In the genomic region with DNA sequence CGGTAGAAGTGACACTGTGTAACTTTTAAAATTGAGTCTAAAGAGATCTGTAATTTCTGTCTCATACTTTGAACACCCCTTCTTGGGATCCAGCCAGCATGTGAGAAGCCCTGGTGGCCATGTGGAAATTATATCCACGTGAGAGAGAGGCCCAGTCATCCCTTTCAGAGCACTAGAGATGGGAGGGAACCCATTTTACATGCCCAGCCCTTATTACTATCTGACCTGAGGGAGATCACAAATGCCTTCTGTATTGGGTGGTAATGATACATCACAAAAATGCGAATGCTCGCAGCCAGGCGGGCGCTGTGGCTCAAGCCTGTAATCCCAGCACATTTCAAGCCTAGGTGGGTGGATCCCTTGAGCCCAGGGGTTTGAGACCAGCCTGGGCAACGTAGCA, we compare ENCODE assay signal across 12 cellular contexts. TPM values are rescaled to one million over a fixed set of nuclear protein-coding genes. Genes with fewer than 3 reads are reported as not detected.
DNase-seq lines count a peak whose midpoint lies in the region; ATAC-seq and TF ChIP-seq lines count a peak whose summit lies in the region.
"Had no signal": no experiment of that assay in that cellular context is flagged by ENCODE, and none has a peak within 500 bp of the region (broad histone marks: within the 10 kb centered on the region; RNA-seq: fewer than 3 reads in every experiment).

No MANE protein-coding gene starts in this region.

- H2AFZ ChIP-seq in ACC112 (ENCODE audit: low read length, unreplicated experiment), result peak overlapping the region; percentile 52

- TF ChIP-seq CTCF in chondrocyte (IDR thresholded peaks at IDR 0.05), result no peak
- TF ChIP-seq CTCF in mesothelial cell of epicardium (IDR thresholded peaks at IDR 0.05; ENCODE audit: unreplicated experiment), result no peak
- TF ChIP-seq CTCF in CD4-positive, alpha-beta T cell (IDR thresholded peaks at IDR 0.05), result no peak

- H3K4me3 Mint-ChIP-seq in chondrocyte (ENCODE audit: unreplicated experiment), result no peak overlapping the region
- H3K4me3 Mint-ChIP-seq in mesothelial cell of epicardium, result no peak overlapping the region
- H3K4me3 Mint-ChIP-seq in CD4-positive, alpha-beta T cell, result no peak overlapping the region
- H3K4me3 Mint-ChIP-seq: activated CD4-positive, alpha-beta T cell treated with anti-CD3 and anti-CD28 coated beads, Interleukin-2, amount 10 ng/mL, durations not matched to agents 24 days and 14 days; natural killer cell treated with Interleukin-12 subunit alpha and Interleukin-12 subunit beta and Interleukin-15 and Interleukin-18, amount 100 ng/mL, for 72 hours had no signal

- no peaks in the 10 kb centered on the region for H3K36me3 ChIP-seq in ACC112 (ENCODE audit: insufficient read depth, low read length)
- no peaks in the 10 kb centered on the region for H3K36me3 ChIP-seq in HUES6 (ENCODE audit: control insufficient read depth, insufficient read depth, low read length)

- H3K9me3 ChIP-seq in HUES6 (ENCODE audit: control insufficient read depth, insufficient read depth, low read depth, low read length), result no peaks in the 10 kb centered on the region
- H3K9me3 ChIP-seq in CD4-positive, alpha-beta T cell (ENCODE audit: control insufficient read depth, low read length), result no peaks in the 10 kb centered on the region

- H3K9me3 Mint-ChIP-seq in chondrocyte (ENCODE audit: low read depth) (no peaks in the 10 kb centered on the region), mesothelial cell of epicardium (no peaks in the 10 kb centered on the region)
- H3K9me3 Mint-ChIP-seq in CD4-positive, alpha-beta T cell, result no peaks in the 10 kb centered on the region
- H3K9me3 Mint-ChIP-seq: activated CD4-positive, alpha-beta T cell treated with anti-CD3 and anti-CD28 coated beads, Interleukin-2, amount 10 ng/mL, durations not matched to agents 24 days and 14 days; natural killer cell treated with Interleukin-12 subunit alpha and Interleukin-12 subunit beta and Interleukin-15 and Interleukin-18, amount 100 ng/mL, for 72 hours had no signal

- no peaks in the 10 kb centered on the region for H3K27me3 Mint-ChIP-seq in chondrocyte (ENCODE audit: low read depth)
- no peaks in the 10 kb centered on the region for H3K27me3 Mint-ChIP-seq in mesothelial cell of epicardium (ENCODE audit: low read depth)
- no peaks in the 10 kb centered on the region for H3K27me3 Mint-ChIP-seq in CD4-positive, alpha-beta T cell
- H3K27me3 Mint-ChIP-seq: activated CD4-positive, alpha-beta T cell treated with anti-CD3 and anti-CD28 coated beads, Interleukin-2, amount 10 ng/mL, durations not matched to agents 24 days and 14 days; natural killer cell treated with Interleukin-12 subunit alpha and Interleukin-12 subunit beta and Interleukin-15 and Interleukin-18, amount 100 ng/mL, for 72 hours had no signal

- peak overlapping the region; percentile 99 for H3K27ac Mint-ChIP-seq in chondrocyte (ENCODE audit: unreplicated experiment)
- H3K27ac Mint-ChIP-seq in mesothelial cell of epicardium, result peak overlapping the region; percentile 84
- H3K27ac Mint-ChIP-seq in CD4-positive, alpha-beta T cell, result no peak overlapping the region
- H3K27ac Mint-ChIP-seq: activated CD4-positive, alpha-beta T cell treated with anti-CD3 and anti-CD28 coated beads, Interleukin-2, amount 10 ng/mL, durations not matched to agents 24 days and 14 days; natural killer cell treated with Interleukin-12 subunit alpha and Interleukin-12 subunit beta and Interleukin-15 and Interleukin-18, amount 100 ng/mL, for 72 hours had no signal

- H3K36me3 Mint-ChIP-seq in chondrocyte (ENCODE audit: low read depth) (no peaks in the 10 kb centered on the region), mesothelial cell of epicardium (no peaks in the 10 kb centered on the region)
- H3K36me3 Mint-ChIP-seq in CD4-positive, alpha-beta T cell (ENCODE audit: low read depth), result no peaks in the 10 kb centered on the region
- H3K36me3 Mint-ChIP-seq: natural killer cell treated with Interleukin-12 subunit alpha and Interleukin-12 subunit beta and Interleukin-15 and Interleukin-18, amount 100 ng/mL, for 72 hours had no signal

- H3K79me2 ChIP-seq in ACC112 (ENCODE audit: control insufficient read depth, insufficient read depth, low read length, unreplicated experiment), result peaks cover 35% of the 10 kb centered on the region

- POLR2A ChIA-PET in CD4-positive, alpha-beta T cell (lab: Charles Lee), result no interaction called here

- no peak overlapping the region for H3K4me3 ChIP-seq in ACC112 (ENCODE audit: low read depth, low read length)
- H3K4me3 ChIP-seq in HUES6 (ENCODE audit: low read depth, low read length), result no peak overlapping the region

- intact Hi-C loops in CD4-positive, alpha-beta T cell (cut with DNase I, micrococcal nuclease), result no loop called here

- H3K27ac ChIP-seq in ACC112 (ENCODE audit: low read depth, low read length), result peak overlapping the region; percentile 95
- H3K27ac ChIP-seq in HUES6 (ENCODE audit: low read depth, low read length), result peak overlapping the region; percentile 62; the same call in 1 of the 2 replicates
- no peak overlapping the region for H3K27ac ChIP-seq in CD4-positive, alpha-beta T cell (ENCODE audit: low read depth, low read length)

- peaks cover 86% of the 10 kb centered on the region for H3K4me1 Mint-ChIP-seq in chondrocyte (ENCODE audit: low read depth)
- H3K4me1 Mint-ChIP-seq in mesothelial cell of epicardium, result peaks cover 51% of the 10 kb centered on the region
- H3K4me1 Mint-ChIP-seq in CD4-positive, alpha-beta T cell (ENCODE audit: low read depth), result peaks cover 13% of the 10 kb centered on the region

- CTCF ChIA-PET in CD4-positive, alpha-beta T cell (lab: Charles Lee), result no interaction called here

- peaks cover 57% of the 10 kb centered on the region for H3K4me1 ChIP-seq in ACC112 (ENCODE audit: control insufficient read depth, insufficient read depth, low read length, unreplicated experiment)
- peaks cover 36% of the 10 kb centered on the region for H3K4me1 ChIP-seq in HUES6 (ENCODE audit: control insufficient read depth, insufficient read depth, low read length)

- H3K9ac ChIP-seq in HUES6 (ENCODE audit: low read length), result peak overlapping the region; percentile 24

- no peaks in the 10 kb centered on the region for H3K27me3 ChIP-seq in ACC112 (ENCODE audit: insufficient read depth, low read length)
- no peaks in the 10 kb centered on the region for H3K27me3 ChIP-seq in HUES6 (ENCODE audit: control insufficient read depth, insufficient read depth, low read length)
- no peaks in the 10 kb centered on the region for H3K27me3 ChIP-seq in CD4-positive, alpha-beta T cell (ENCODE audit: control insufficient read depth, insufficient read depth, low read length)

- ATAC-seq in CD4-positive, alpha-beta T cell (ENCODE audit: poor library complexity), result no peak
- no peak for ATAC-seq in HG02870 (IDR thresholded peaks at IDR 0.05; ENCODE audit: unreplicated experiment)
- ATAC-seq: natural killer cell treated with Interleukin-12 subunit alpha and Interleukin-12 subunit beta and Interleukin-15 and Interleukin-18, amount 100 ng/mL, for 72 hours had no signal

- DNase-seq in chondrocyte (ENCODE audit: low spot score) (no peak), mesothelial cell of epicardium (ENCODE audit: low spot score in 2 of 2, unreplicated experiment in 2 of 2) (no peak), hippocampal formation (lab: John Stamatoyannopoulos, UW) (no peak), SIG-M5 treated with dmso at 0.1 percent for 504 hours (lab: John Stamatoyannopoulos, UW; ENCODE audit: unreplicated experiment) (no peak)
- no peak for DNase-seq in CD4-positive, alpha-beta T cell
- DNase-seq: activated CD4-positive, alpha-beta T cell treated with anti-CD3 and anti-CD28 coated beads, Interleukin-2, amount 10 ng/mL, durations not matched to agents 24 days and 14 days; cerebellar nuclear complex; NCI-H774 had no signal

RNA-seq across cellular contexts. Expression of a gene that starts 27.3 kb away (rescaled TPM):
- total RNA-seq in chondrocyte (38.1 to 53.7 TPM (median 51.2 TPM) in 3 replicates), mesothelial cell of epicardium (49.0 to 50.7 TPM (median 50.3 TPM) in 3 replicates)
- 10 to 100 TPM; 16.0 to 16.7 TPM for total RNA-seq in CD4-positive, alpha-beta T cell
